Comparison of ENCODE assay signal across 21 cellular contexts in genomic region chr20:40305303-40305702, GRCh38.
"Had no signal": no experiment of that assay in that cellular context is flagged by ENCODE, and none has a peak within 500 bp of the region (broad histone marks: within the 10 kb centered on the region; RNA-seq: fewer than 3 reads in every experiment).

No MANE protein-coding gene starts in this region.

- H3K4me1 ChIP-seq: breast epithelium, spleen, transverse colon had no signal

- H3K27ac Mint-ChIP-seq: naive B cell; nephron; stimulated activated naive B cell treated with anti-CD40 and anti-IgM and Interleukin-4, amounts not matched to agents 10 μg/mL and 1 μg/mL and 100 μg/mL, for 72 hours; stimulated activated naive CD8-positive, alpha-beta T cell treated with anti-CD3 and anti-CD28 coated beads, Interleukin-15, amount 100 ng/mL, for 72 hours had no signal

- H3K9me3 ChIP-seq: breast epithelium, gastroesophageal sphincter, spleen, thoracic aorta, transverse colon had no signal

- H3K4me3 ChIP-seq: breast epithelium, coronary artery, dorsolateral prefrontal cortex, gastroesophageal sphincter, hepatocyte, spleen, thoracic aorta, transverse colon had no signal

- H3K27me3 ChIP-seq: breast epithelium, dorsolateral prefrontal cortex, gastroesophageal sphincter, hepatocyte, spleen, transverse colon had no signal

- H3K4me2 ChIP-seq: hepatocyte had no signal

- H3K27me3 Mint-ChIP-seq: stimulated activated naive CD8-positive, alpha-beta T cell treated with anti-CD3 and anti-CD28 coated beads, Interleukin-15, amount 100 ng/mL, for 72 hours had no signal

- H3K79me2 ChIP-seq: hepatocyte had no signal

- H3K9me3 Mint-ChIP-seq: nephron; stimulated activated naive B cell treated with anti-CD40 and anti-IgM and Interleukin-4, amounts not matched to agents 10 μg/mL and 1 μg/mL and 100 μg/mL, for 72 hours; stimulated activated naive CD8-positive, alpha-beta T cell treated with anti-CD3 and anti-CD28 coated beads, Interleukin-15, amount 100 ng/mL, for 72 hours had no signal

- H3K4me1 Mint-ChIP-seq: naive B cell; stimulated activated naive B cell treated with anti-CD40 and anti-IgM and Interleukin-4, amounts not matched to agents 10 μg/mL and 1 μg/mL and 100 μg/mL, for 72 hours; stimulated activated naive CD8-positive, alpha-beta T cell treated with anti-CD3 and anti-CD28 coated beads, Interleukin-15, amount 100 ng/mL, for 72 hours had no signal

- H2AFZ ChIP-seq: hepatocyte had no signal

- ATAC-seq: esophagus mucosa; gastroesophageal sphincter; stimulated activated naive B cell treated with anti-CD40 and anti-IgM and Interleukin-4, amounts not matched to agents 10 μg/mL and 1 μg/mL and 100 μg/mL, for 72 hours; stimulated activated naive CD8-positive, alpha-beta T cell treated with anti-CD3 and anti-CD28 coated beads, Interleukin-15, amount 100 ng/mL, for 72 hours had no signal

- H3K27ac ChIP-seq: breast epithelium, coronary artery, dorsolateral prefrontal cortex, gastroesophageal sphincter, hepatocyte, spleen, thoracic aorta, transverse colon had no signal

- DNase-seq: central memory CD4-positive, alpha-beta T cell; dorsolateral prefrontal cortex; effector CD8-positive, alpha-beta T cell; kidney; left cardiac atrium; naive B cell; spleen; stimulated activated CD4-positive, alpha-beta T cell treated with anti-CD3 and anti-CD28 coated beads, Interleukin-15, amount 100 ng/mL, for 24 hours; stimulated activated CD4-positive, alpha-beta T cell treated with anti-CD3 and anti-CD28 coated beads, Interleukin-1b, Interleukin-23, amount 100 ng/mL, for 48 hours; stimulated activated CD4-positive, alpha-beta T cell treated with anti-CD3 and anti-CD28 coated beads, Interleukin-4, amount 100 ng/mL, for 24 hours; stimulated activated naive B cell treated with anti-CD40 and anti-IgM and Interleukin-4, amounts not matched to agents 10 μg/mL and 1 μg/mL and 100 μg/mL, for 72 hours; stimulated activated naive CD8-positive, alpha-beta T cell treated with anti-CD3 and anti-CD28 coated beads, Interleukin-15, amount 100 ng/mL, for 72 hours; substantia nigra; transverse colon had no signal

- H3K36me3 ChIP-seq: breast epithelium, gastroesophageal sphincter, spleen, thoracic aorta, transverse colon had no signal

- H3K36me3 Mint-ChIP-seq: naive B cell; stimulated activated naive B cell treated with anti-CD40 and anti-IgM and Interleukin-4, amounts not matched to agents 10 μg/mL and 1 μg/mL and 100 μg/mL, for 72 hours had no signal

- H3K4me3 Mint-ChIP-seq: naive B cell; nephron; stimulated activated naive B cell treated with anti-CD40 and anti-IgM and Interleukin-4, amounts not matched to agents 10 μg/mL and 1 μg/mL and 100 μg/mL, for 72 hours; stimulated activated naive CD8-positive, alpha-beta T cell treated with anti-CD3 and anti-CD28 coated beads, Interleukin-15, amount 100 ng/mL, for 72 hours had no signal
